In genomic region chr10:22613011-22613410, GRCh38 we compare ENCODE assay signal across 21 cellular contexts.
A peak's percentile ranks its signal among the peaks of the same experiment; 100 is the strongest.
DNase-seq lines count a peak whose midpoint lies in the region; ATAC-seq and TF ChIP-seq lines count a peak whose summit lies in the region.
"Had no signal": no experiment of that assay in that cellular context is flagged by ENCODE, and none has a peak within 500 bp of the region (broad histone marks: within the 10 kb centered on the region; RNA-seq: fewer than 3 reads in every experiment).

No MANE protein-coding gene starts in this region.

- H3K9me3 ChIP-seq in T-helper 17 cell (ENCODE audit: control insufficient read depth, low read length, poor library complexity, severe bottlenecking), result no peaks in the 10 kb centered on the region
- no peaks in the 10 kb centered on the region for H3K9me3 ChIP-seq in Peyer's patch
- H3K9me3 ChIP-seq: MG63, sigmoid colon, tibial artery had no signal

- H3K4me1 ChIP-seq in Peyer's patch, result peaks cover 0 to 23% (median 17%) of the 10 kb centered on the region in 4 donors

- peak overlapping the region; percentile 67 for H3K4me3 Mint-ChIP-seq in T-helper 2 cell treated with Interferon-gamma antibody and Interleukin-4, amounts not matched to agents 5 μg/mL and 100 μg/mL, for 36 hours
- H3K4me3 Mint-ChIP-seq in T-helper 17 cell (peak overlapping the region; percentile 93), neural crest cell (no peak overlapping the region)

- no peak for TF ChIP-seq POLR2A in Peyer's patch (IDR thresholded peaks at IDR 0.05)

- peak overlapping the region in 2 of 4 donors; percentile 62 to 74 for H3K27ac ChIP-seq in Peyer's patch
- H3K27ac ChIP-seq: cardiac muscle cell, sigmoid colon, tibial artery had no signal

- ATAC-seq in T-helper 17 cell (no peak), HG02884 (IDR thresholded peaks at IDR 0.05; ENCODE audit: unreplicated experiment) (no peak)
- ATAC-seq: HepG2 had no signal

- no peak overlapping the region for H3K4me3 ChIP-seq in Peyer's patch
- H3K4me3 ChIP-seq: cardiac muscle cell, MG63, sigmoid colon, tibial artery had no signal

- TF ChIP-seq CTCF in neural crest cell (conservative IDR thresholded peaks at IDR 0.05) (no peak), Peyer's patch (IDR thresholded peaks at IDR 0.05) (no peak)

- no peak for DNase-seq in T-helper 2 cell treated with Interferon-gamma antibody and Interleukin-4, amounts not matched to agents 5 μg/mL and 100 μg/mL, for 36 hours (ENCODE audit: low spot score)
- DNase-seq in T-helper 2 cell, result no peak
- no peak for DNase-seq in T-helper 17 cell
- peak; percentile 62 for DNase-seq in cerebellum (ENCODE audit: low spot score)
- DNase-seq in neural crest cell (ENCODE audit: low read depth, low spot score), result no peak
- DNase-seq in Peyer's patch, result no peak
- DNase-seq in AML-193 (lab: John Stamatoyannopoulos, UW), result no peak
- DNase-seq: 8988T; DMS79; hypothalamus; MG63; midbrain; NCI-H187 treated with DMSO at 0.1 percent for 48 hours; NCI-H510A treated with DMSO at 0.1 percent for 48 hours; SIG-M5; sigmoid colon; stimulated activated CD4-positive, alpha-beta T cell treated with anti-CD3 and anti-CD28 coated beads, Interleukin-2, amount 100 ng/mL, for 48 hours; tibial artery had no signal

- no peaks in the 10 kb centered on the region for H3K36me3 ChIP-seq in Peyer's patch
- H3K36me3 ChIP-seq: cardiac muscle cell, MG63 had no signal

- peak overlapping the region; percentile 75 for H3K27ac Mint-ChIP-seq in T-helper 2 cell treated with Interferon-gamma antibody and Interleukin-4, amounts not matched to agents 5 μg/mL and 100 μg/mL, for 36 hours
- H3K27ac Mint-ChIP-seq in T-helper 17 cell (peak overlapping the region; percentile 100), neural crest cell (ENCODE audit: unreplicated experiment) (peak overlapping the region; percentile 51)

- H3K36me3 Mint-ChIP-seq in T-helper 2 cell treated with Interferon-gamma antibody and Interleukin-4, amounts not matched to agents 5 μg/mL and 100 μg/mL, for 36 hours (ENCODE audit: low read depth), result peaks cover 38% of the 10 kb centered on the region
- peaks cover 17% of the 10 kb centered on the region for H3K36me3 Mint-ChIP-seq in T-helper 17 cell (ENCODE audit: low read depth)
- peaks cover 17% of the 10 kb centered on the region for H3K36me3 Mint-ChIP-seq in neural crest cell (ENCODE audit: low read depth)

- H3K27me3 ChIP-seq in Peyer's patch, result no peaks in the 10 kb centered on the region
- H3K27me3 ChIP-seq: cardiac muscle cell, MG63, sigmoid colon, tibial artery had no signal

- no peaks in the 10 kb centered on the region for H3K27me3 Mint-ChIP-seq in T-helper 2 cell treated with Interferon-gamma antibody and Interleukin-4, amounts not matched to agents 5 μg/mL and 100 μg/mL, for 36 hours (ENCODE audit: low read depth)
- H3K27me3 Mint-ChIP-seq in T-helper 17 cell (no peaks in the 10 kb centered on the region), neural crest cell (ENCODE audit: low read depth) (no peaks in the 10 kb centered on the region)

- H3K4me1 Mint-ChIP-seq in T-helper 2 cell treated with Interferon-gamma antibody and Interleukin-4, amounts not matched to agents 5 μg/mL and 100 μg/mL, for 36 hours (ENCODE audit: low read depth), result peaks cover 71% of the 10 kb centered on the region
- H3K4me1 Mint-ChIP-seq in T-helper 17 cell (peaks cover 68% of the 10 kb centered on the region), neural crest cell (peaks cover 47% of the 10 kb centered on the region)

- H3K9me3 Mint-ChIP-seq in T-helper 2 cell treated with Interferon-gamma antibody and Interleukin-4, amounts not matched to agents 5 μg/mL and 100 μg/mL, for 36 hours, result no peaks in the 10 kb centered on the region
- peaks cover 5% of the 10 kb centered on the region for H3K9me3 Mint-ChIP-seq in neural crest cell
